15 cellular contexts compared by ENCODE assay signal in the genomic region with DNA sequence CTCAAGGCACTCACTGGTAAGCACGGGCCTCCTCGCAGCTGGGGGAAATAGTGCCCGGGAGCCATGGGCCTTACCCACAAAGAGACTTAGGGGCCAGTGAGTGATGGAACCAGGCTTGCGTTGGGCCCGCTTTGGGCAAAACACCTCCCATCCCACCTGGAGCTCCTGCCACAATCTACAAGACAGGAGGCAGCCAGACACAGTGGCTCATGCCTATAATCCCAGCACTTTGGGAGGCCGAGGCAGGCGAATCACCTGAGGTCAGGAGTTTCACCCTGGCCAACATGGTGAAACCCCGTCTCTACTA.
DNase-seq lines count a peak whose midpoint lies in the region; TF ChIP-seq lines count a peak whose summit lies in the region.
"Had no signal": no experiment of that assay in that cellular context is flagged by ENCODE, and none has a peak within 500 bp of the region (broad histone marks: within the 10 kb centered on the region; RNA-seq: fewer than 3 reads in every experiment).

No MANE protein-coding gene starts in this region.

- TF ChIP-seq POLR2A in tibial nerve (IDR thresholded peaks at IDR 0.05): no peak

- DNase-seq in adipocyte (ENCODE audit: low read depth) (no peak), dorsolateral prefrontal cortex (peak in 2 of 10 donors; percentile 24 to 41), tibial nerve (ENCODE audit: low spot score in 2 of 2) (no peak), NCI-H1436 (lab: John Stamatoyannopoulos, UW) (no peak), NCI-H1417 (lab: John Stamatoyannopoulos, UW) (no peak), hepatic stellate cell (ENCODE audit: low spot score) (no peak)
- DNase-seq: activated CD8-positive, alpha-beta memory T cell treated with anti-CD3 and anti-CD28 coated beads for 24 hours; AML-193; KBM-7; naive thymus-derived CD4-positive, alpha-beta T cell; NCI-H446; stimulated activated CD4-positive, alpha-beta T cell treated with anti-CD3 and anti-CD28 coated beads, Interleukin-12 subunit alpha, Interleukin-12 subunit beta, amount 100 ng/mL, for 4 hours had no signal

- H3K27ac ChIP-seq in dorsolateral prefrontal cortex: peak overlapping the region in 48 of 59 donors; percentile 4 to 88 (median 58)
- H3K27ac ChIP-seq in neutrophil: peak overlapping the region; percentile 87
- peak overlapping the region in 3 of 4 donors; percentile 30 to 79 (median 72) for H3K27ac ChIP-seq in tibial nerve

- H3K4me1 ChIP-seq in adipocyte (ENCODE audit: control insufficient read depth, insufficient read depth, low read length): peaks cover 28% of the 10 kb centered on the region
- peaks cover 64 to 76% of the 10 kb centered on the region in 2 experiments for H3K4me1 ChIP-seq in neutrophil (ENCODE audit: control insufficient read depth in 1 of 2, insufficient read depth in 1 of 2, low read depth in 1 of 2, low read length in 1 of 2)
- peaks cover 0 to 18% (median 0%) of the 10 kb centered on the region in 4 donors for H3K4me1 ChIP-seq in tibial nerve
- H3K4me1 ChIP-seq: pancreas had no signal

- no peaks in the 10 kb centered on the region for H3K36me3 ChIP-seq in adipocyte (ENCODE audit: control insufficient read depth, insufficient read depth, low read length, severe bottlenecking)
- no peaks in the 10 kb centered on the region for H3K36me3 ChIP-seq in neutrophil
- no peaks in the 10 kb centered on the region for H3K36me3 ChIP-seq in tibial nerve
- H3K36me3 ChIP-seq: pancreas had no signal

- intact Hi-C loops in dorsolateral prefrontal cortex (cut with DNase I): no loop called here

- peaks cover 10% of the 10 kb centered on the region for H3K27me3 ChIP-seq in adipocyte (replicated peaks; ENCODE audit: control insufficient read depth, insufficient read depth, low read length)
- H3K27me3 ChIP-seq in dorsolateral prefrontal cortex: no peaks in the 10 kb centered on the region
- no peaks in the 10 kb centered on the region for H3K27me3 ChIP-seq in neutrophil
- H3K27me3 ChIP-seq in tibial nerve: no peaks in the 10 kb centered on the region
- H3K27me3 ChIP-seq: pancreas, testis had no signal

- TF ChIP-seq EP300 in tibial nerve (IDR thresholded peaks at IDR 0.05): no peak

- H3K9me3 ChIP-seq in adipocyte (ENCODE audit: control insufficient read depth, low read length) (no peaks in the 10 kb centered on the region), neutrophil (no peaks in the 10 kb centered on the region), tibial nerve (no peaks in the 10 kb centered on the region)
- H3K9me3 ChIP-seq: pancreas, testis had no signal

- H3K4me3 ChIP-seq in adipocyte (ENCODE audit: low read length): no peak overlapping the region
- H3K4me3 ChIP-seq in dorsolateral prefrontal cortex: no peak overlapping the region
- no peak overlapping the region for H3K4me3 ChIP-seq in neutrophil (ENCODE audit: low read depth in 1 of 2, low read length in 1 of 2)
- no peak overlapping the region for H3K4me3 ChIP-seq in tibial nerve
- H3K4me3 ChIP-seq: pancreas, testis had no signal

- no peak for TF ChIP-seq CTCF in dorsolateral prefrontal cortex (IDR thresholded peaks at IDR 0.05 in 54 of 56, conservative IDR thresholded peaks at IDR 0.05 in 2 of 56; ENCODE audit: low read depth in 1 of 56, partially characterized antibody in 56 of 56)
- TF ChIP-seq CTCF in neutrophil (IDR thresholded peaks at IDR 0.05): no peak
- TF ChIP-seq CTCF in tibial nerve (IDR thresholded peaks at IDR 0.05): no peak

- WGBS in tibial nerve, 2 donors: 89 to 91% methylated on average over 6 to 8 of the region's 8 CpGs

- H3K9ac ChIP-seq in adipocyte (ENCODE audit: low read length): peak overlapping the region; percentile 23
